ENCODE assay signal across 15 cellular contexts in the genomic region with DNA sequence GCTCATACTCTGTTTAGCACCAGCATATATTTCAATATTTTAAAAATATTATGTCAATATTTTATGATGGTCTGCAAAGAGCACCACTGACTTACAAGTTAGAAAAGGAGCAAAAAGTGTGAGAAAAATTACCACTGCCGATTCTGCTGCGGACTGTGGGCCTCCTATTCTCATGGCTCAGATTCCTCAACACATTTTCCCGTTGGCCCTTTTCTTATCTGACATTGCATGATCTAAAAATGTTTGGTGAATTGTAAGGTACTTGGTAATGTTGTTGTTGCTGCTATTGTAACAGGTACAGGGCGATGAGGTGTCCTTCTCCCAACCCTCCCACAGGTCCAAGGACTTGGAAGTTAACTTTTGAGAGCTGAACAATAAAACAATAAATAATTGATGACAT. TPM values are rescaled to one million over a fixed set of nuclear protein-coding genes. Genes with fewer than 3 reads are reported as not detected.
DNase-seq lines count a peak whose midpoint lies in the region; ATAC-seq and TF ChIP-seq lines count a peak whose summit lies in the region.
"Had no signal": no experiment of that assay in that cellular context is flagged by ENCODE, and none has a peak within 500 bp of the region (broad histone marks: within the 10 kb centered on the region; RNA-seq: fewer than 3 reads in every experiment).

No MANE protein-coding gene starts in this region.

- H3K27me3 Mint-ChIP-seq in stimulated activated naive CD8-positive, alpha-beta T cell treated with anti-CD3 and anti-CD28 coated beads, Interleukin-15, Interleukin-2, amounts not matched to agents 100 ng/mL and 50 ng/mL, for 24 hours = no peaks in the 10 kb centered on the region
- no peaks in the 10 kb centered on the region for H3K27me3 Mint-ChIP-seq in neural crest cell (ENCODE audit: low read depth)

- peaks cover 6 to 12% of the 10 kb centered on the region in 2 donors for H3K4me1 ChIP-seq in duodenal mucosa (ENCODE audit: control insufficient read depth in 1 of 2, insufficient read depth in 2 of 2, low read length in 2 of 2)
- H3K4me1 ChIP-seq: SJSA1 had no signal

- no peaks in the 10 kb centered on the region for H3K27me3 ChIP-seq in duodenal mucosa (ENCODE audit: control insufficient read depth in 1 of 2, insufficient read depth in 2 of 2, low read length in 2 of 2)
- H3K27me3 ChIP-seq: SJSA1 had no signal

- H3K36me3 ChIP-seq in duodenal mucosa (ENCODE audit: control insufficient read depth in 1 of 2, insufficient read depth in 2 of 2, low read length in 2 of 2) = peaks cover 0 to 6% of the 10 kb centered on the region in 2 donors
- H3K36me3 ChIP-seq: SJSA1 had no signal

- no peak for DNase-seq in stimulated activated naive CD8-positive, alpha-beta T cell treated with anti-CD3 and anti-CD28 coated beads, Interleukin-15, Interleukin-2, amounts not matched to agents 100 U/mL and 50 U/mL, for 24 hours
- DNase-seq in neural crest cell (ENCODE audit: low read depth, low spot score) (no peak), HT-29 (ENCODE audit: low spot score) (no peak)
- DNase-seq: activated effector memory CD4-positive, alpha-beta T cell treated with anti-CD3 and anti-CD28 coated beads, Interleukin-2, amount 50 U/mL, for 16 hours; NCI-H1436; NCI-H69; stimulated activated CD4-positive, alpha-beta T cell treated with anti-CD3 and anti-CD28 coated beads, Interleukin-12 subunit alpha, Interleukin-12 subunit beta, amount 100 ng/mL, for 4 hours had no signal

- peaks cover 26% of the 10 kb centered on the region for H3K36me3 Mint-ChIP-seq in stimulated activated naive CD8-positive, alpha-beta T cell treated with anti-CD3 and anti-CD28 coated beads, Interleukin-15, Interleukin-2, amounts not matched to agents 100 ng/mL and 50 ng/mL, for 24 hours (ENCODE audit: low read depth)
- no peaks in the 10 kb centered on the region for H3K36me3 Mint-ChIP-seq in neural crest cell (ENCODE audit: low read depth)

- peak overlapping the region; percentile 74 for H3K4me3 Mint-ChIP-seq in stimulated activated naive CD8-positive, alpha-beta T cell treated with anti-CD3 and anti-CD28 coated beads, Interleukin-15, Interleukin-2, amounts not matched to agents 100 ng/mL and 50 ng/mL, for 24 hours
- no peak overlapping the region for H3K4me3 Mint-ChIP-seq in neural crest cell

- H3K9ac ChIP-seq in duodenal mucosa (ENCODE audit: low read depth in 1 of 2, low read length in 2 of 2) = peak overlapping the region; percentile 2 to 31

- no peak overlapping the region for H3K27ac ChIP-seq in duodenal mucosa (ENCODE audit: low read depth, low read length)
- H3K27ac ChIP-seq: SJSA1, VCaP had no signal

- no peak for TF ChIP-seq CTCF in neural crest cell (conservative IDR thresholded peaks at IDR 0.05)

- no peaks in the 10 kb centered on the region for H3K9me3 Mint-ChIP-seq in stimulated activated naive CD8-positive, alpha-beta T cell treated with anti-CD3 and anti-CD28 coated beads, Interleukin-15, Interleukin-2, amounts not matched to agents 100 ng/mL and 50 ng/mL, for 24 hours
- no peaks in the 10 kb centered on the region for H3K9me3 Mint-ChIP-seq in neural crest cell

- no peak overlapping the region for H3K4me3 ChIP-seq in duodenal mucosa (ENCODE audit: low read depth in 1 of 2, low read length in 2 of 2)
- H3K4me3 ChIP-seq: SJSA1 had no signal

- H3K27ac Mint-ChIP-seq in stimulated activated naive CD8-positive, alpha-beta T cell treated with anti-CD3 and anti-CD28 coated beads, Interleukin-15, Interleukin-2, amounts not matched to agents 100 ng/mL and 50 ng/mL, for 24 hours = peak overlapping the region; percentile 73
- H3K27ac Mint-ChIP-seq in neural crest cell (ENCODE audit: unreplicated experiment) = peak overlapping the region; percentile 22

- H3K9me3 ChIP-seq in duodenal mucosa (ENCODE audit: control insufficient read depth in 1 of 2, low read length in 2 of 2) = no peaks in the 10 kb centered on the region
- H3K9me3 ChIP-seq: SJSA1 had no signal

- ATAC-seq in stimulated activated naive CD8-positive, alpha-beta T cell treated with anti-CD3 and anti-CD28 coated beads, Interleukin-15, Interleukin-2, amounts not matched to agents 100 U/mL and 50 U/mL, for 24 hours = no peak
- ATAC-seq in GM21447 (IDR thresholded peaks at IDR 0.05; ENCODE audit: unreplicated experiment) = no peak
- ATAC-seq in HG03025 (IDR thresholded peaks at IDR 0.05; ENCODE audit: low FRiP score, unreplicated experiment) = no peak
- ATAC-seq in GM18861 (IDR thresholded peaks at IDR 0.05; ENCODE audit: unreplicated experiment) = no peak

- peaks cover 55% of the 10 kb centered on the region for H3K4me1 Mint-ChIP-seq in stimulated activated naive CD8-positive, alpha-beta T cell treated with anti-CD3 and anti-CD28 coated beads, Interleukin-15, Interleukin-2, amounts not matched to agents 100 ng/mL and 50 ng/mL, for 24 hours (ENCODE audit: low read depth)
- H3K4me1 Mint-ChIP-seq in neural crest cell = no peaks in the 10 kb centered on the region

RNA-seq across cellular contexts. Expression of gene C1orf162, which starts 0.7 kb away (rescaled TPM):
- total RNA-seq in neural crest cell = 0.61 and 0.96 TPM in 2 replicates
- total RNA-seq in HT-29 (2014; rRNA removed; shearing (Covaris generic)) = not detected in 2 replicates
- total RNA-seq: SJSA1 had no signal

RNA-seq across cellular contexts. Expression of gene ATP5PB, which starts 25.3 kb away (rescaled TPM):
- total RNA-seq in neural crest cell = 240 and 253 TPM in 2 replicates
- total RNA-seq in HT-29 (2014; rRNA removed; shearing (Covaris generic)) = 282 and 311 TPM in 2 replicates

RNA-seq across cellular contexts. Expression of gene WDR77, which starts 25.5 kb away (rescaled TPM):
- total RNA-seq in neural crest cell = 54.6 and 58.7 TPM in 2 replicates
- total RNA-seq in HT-29 (2014; rRNA removed; shearing (Covaris generic)) = 63.9 and 70.0 TPM in 2 replicates

RNA-seq across cellular contexts. Expression of gene ADORA3, which starts 28.9 kb away (rescaled TPM):
- not detected in 2 replicates for total RNA-seq in neural crest cell
- not detected in 2 replicates for total RNA-seq in HT-29 (2014; rRNA removed; shearing (Covaris generic))
- total RNA-seq: G401, SJSA1 had no signal

RNA-seq across cellular contexts. Expression of gene TMIGD3, which starts 28.9 kb away (rescaled TPM):
- not detected in 2 replicates for total RNA-seq in neural crest cell
- not detected in 2 replicates for total RNA-seq in HT-29 (2014; rRNA removed; shearing (Covaris generic))
- total RNA-seq: G401, SJSA1 had no signal
